ENCODE assay signal across 11 cellular contexts in the genomic region with DNA sequence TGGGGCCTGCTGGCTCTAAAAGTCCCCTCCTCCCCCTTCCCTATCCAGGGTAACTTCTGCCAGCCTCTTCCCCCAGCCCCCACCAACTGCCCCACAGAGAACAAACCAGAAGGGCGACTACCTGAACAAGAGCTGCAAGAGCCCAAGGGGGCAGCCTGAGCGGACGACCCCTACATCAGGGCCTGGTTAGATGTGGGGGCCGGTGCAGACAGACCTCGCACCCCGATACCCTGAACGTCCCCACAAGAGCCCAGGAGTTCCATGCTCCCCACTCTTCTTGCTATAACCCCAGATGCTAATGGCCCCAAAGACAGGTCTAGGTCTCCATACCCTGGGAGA. TPM values are rescaled to one million over a fixed set of nuclear protein-coding genes. Genes with fewer than 3 reads are reported as not detected.
DNase-seq lines count a peak whose midpoint lies in the region; ATAC-seq and TF ChIP-seq lines count a peak whose summit lies in the region.
"Had no signal": no experiment of that assay in that cellular context is flagged by ENCODE, and none has a peak within 500 bp of the region (broad histone marks: within the 10 kb centered on the region; RNA-seq: fewer than 3 reads in every experiment).

No MANE protein-coding gene starts in this region.

- H3K27ac ChIP-seq in esophagus muscularis mucosa (replicated peaks in 1 of 4) (peak overlapping the region; percentile 74 to 86 (median 80)), skeletal muscle tissue (ENCODE audit: low read depth, low read length) (peak overlapping the region; percentile 82)

- peaks cover 27% of the 10 kb centered on the region for H3K4me1 Mint-ChIP-seq in T-helper 2 cell treated with Interferon-gamma antibody and Interleukin-4, amounts not matched to agents 5 μg/mL and 100 μg/mL, for 36 hours (ENCODE audit: low read depth)
- H3K4me1 Mint-ChIP-seq in T-helper 17 cell: peaks cover 47% of the 10 kb centered on the region

- no peak for DNase-seq in T-helper 2 cell treated with Interferon-gamma antibody and Interleukin-4, amounts not matched to agents 5 μg/mL and 100 μg/mL, for 36 hours (ENCODE audit: low spot score)
- DNase-seq in T-helper 2 cell (no peak), T-helper 17 cell (no peak), esophagus muscularis mucosa (ENCODE audit: extremely low spot score) (no peak), hypothalamus (lab: John Stamatoyannopoulos, UW) (no peak), NAMALWA (ENCODE audit: low spot score) (no peak), RPMI8226 (no peak)
- DNase-seq: activated effector memory CD4-positive, alpha-beta T cell treated with Interleukin-2 at 50 U/mL for 16 hours; NCI-H226; occipital lobe had no signal

- H3K27me3 ChIP-seq in esophagus muscularis mucosa: no peaks in the 10 kb centered on the region
- H3K27me3 ChIP-seq in skeletal muscle tissue (ENCODE audit: control insufficient read depth in 3 of 3, insufficient read depth in 3 of 3, low read length in 3 of 3): no peaks in the 10 kb centered on the region

- WGBS in esophagus muscularis mucosa: 97% methylated on average over 6 of the region's 7 CpGs

- no peaks in the 10 kb centered on the region for H3K9me3 Mint-ChIP-seq in T-helper 2 cell treated with Interferon-gamma antibody and Interleukin-4, amounts not matched to agents 5 μg/mL and 100 μg/mL, for 36 hours

- intact Hi-C loops in esophagus muscularis mucosa (cut with DNase I): no loop called here

- H3K27ac Mint-ChIP-seq in T-helper 2 cell treated with Interferon-gamma antibody and Interleukin-4, amounts not matched to agents 5 μg/mL and 100 μg/mL, for 36 hours: peak overlapping the region; percentile 68
- H3K27ac Mint-ChIP-seq in T-helper 17 cell: peak overlapping the region; percentile 93

- peaks cover 71% of the 10 kb centered on the region for H3K36me3 Mint-ChIP-seq in T-helper 2 cell treated with Interferon-gamma antibody and Interleukin-4, amounts not matched to agents 5 μg/mL and 100 μg/mL, for 36 hours (ENCODE audit: low read depth)
- H3K36me3 Mint-ChIP-seq in T-helper 17 cell (ENCODE audit: low read depth): peaks cover 7% of the 10 kb centered on the region

- no peak for TF ChIP-seq CTCF in esophagus muscularis mucosa (IDR thresholded peaks at IDR 0.05)

- H3K27me3 Mint-ChIP-seq in T-helper 2 cell treated with Interferon-gamma antibody and Interleukin-4, amounts not matched to agents 5 μg/mL and 100 μg/mL, for 36 hours (ENCODE audit: low read depth): no peaks in the 10 kb centered on the region
- no peaks in the 10 kb centered on the region for H3K27me3 Mint-ChIP-seq in T-helper 17 cell

- peak overlapping the region in 2 of 3 donors; percentile 12 to 45 for H3K9ac ChIP-seq in skeletal muscle tissue (ENCODE audit: low read depth in 1 of 3, low read length in 3 of 3)

- H3K4me3 ChIP-seq in esophagus muscularis mucosa (no peak overlapping the region), skeletal muscle tissue (ENCODE audit: low read length in 3 of 3) (no peak overlapping the region)

- H3K9me3 ChIP-seq in T-helper 17 cell (ENCODE audit: control insufficient read depth, low read length, poor library complexity, severe bottlenecking) (no peaks in the 10 kb centered on the region), esophagus muscularis mucosa (no peaks in the 10 kb centered on the region), skeletal muscle tissue (ENCODE audit: control insufficient read depth in 3 of 3, low read length in 3 of 3) (no peaks in the 10 kb centered on the region)

- peaks cover 30 to 48% (median 46%) of the 10 kb centered on the region in 4 donors for H3K4me1 ChIP-seq in esophagus muscularis mucosa
- H3K4me1 ChIP-seq in skeletal muscle tissue (ENCODE audit: control insufficient read depth in 3 of 3, insufficient read depth in 3 of 3, low read length in 3 of 3): peaks cover 29 to 61% (median 55%) of the 10 kb centered on the region in 3 donors

- TF ChIP-seq EP300 in esophagus muscularis mucosa (IDR thresholded peaks at IDR 0.05): no peak

- ATAC-seq in T-helper 17 cell: peak; percentile 0

- no peak for TF ChIP-seq POLR2A in esophagus muscularis mucosa (IDR thresholded peaks at IDR 0.05; ENCODE audit: low read depth)

- no peak overlapping the region for H3K4me3 Mint-ChIP-seq in T-helper 2 cell treated with Interferon-gamma antibody and Interleukin-4, amounts not matched to agents 5 μg/mL and 100 μg/mL, for 36 hours
- H3K4me3 Mint-ChIP-seq in T-helper 17 cell: no peak overlapping the region

- peaks cover 59 to 83% (median 79%) of the 10 kb centered on the region in 4 donors for H3K36me3 ChIP-seq in esophagus muscularis mucosa
- peaks cover 63 to 65% (median 64%) of the 10 kb centered on the region in 3 donors for H3K36me3 ChIP-seq in skeletal muscle tissue (ENCODE audit: control insufficient read depth in 3 of 3, insufficient read depth in 3 of 3, low read length in 3 of 3)

RNA-seq across cellular contexts. Expression of a gene that starts 20.7 kb away (rescaled TPM):
- total RNA-seq in T-helper 17 cell (100 to 1,000 TPM; 426 to 485 TPM), esophagus muscularis mucosa (100 to 1,000 TPM; 417 to 598 (median 449) TPM), skeletal muscle tissue (40.2 TPM)

RNA-seq across cellular contexts. Expression of a gene that starts 29.4 kb away (rescaled TPM):
- total RNA-seq in T-helper 17 cell: 100 to 1,000 TPM; 220 to 235 TPM
- 10 to 100 TPM; 35.7 to 62.5 (median 50.6) TPM for total RNA-seq in esophagus muscularis mucosa
- 19.3 TPM for total RNA-seq in skeletal muscle tissue

RNA-seq across cellular contexts. Expression of a gene that starts 34.4 kb away (rescaled TPM):
- 100 to 1,000 TPM; 132 to 157 TPM for total RNA-seq in T-helper 17 cell
- 10 to 100 TPM; 49.4 to 76.9 (median 59.4) TPM for total RNA-seq in esophagus muscularis mucosa
- total RNA-seq in skeletal muscle tissue: 25.1 TPM

RNA-seq across cellular contexts. Expression of a gene that starts 53.3 kb away (rescaled TPM):
- total RNA-seq in T-helper 17 cell (10 to 100 TPM; 56.3 to 63.5 TPM), esophagus muscularis mucosa (10 to 100 TPM; 25.7 to 36.8 (median 32.2) TPM), skeletal muscle tissue (63.7 TPM)

RNA-seq across cellular contexts. Expression of a gene that starts 58.8 kb away (rescaled TPM):
- total RNA-seq in T-helper 17 cell: 1 to 10 TPM; 5.1 to 7.2 TPM
- 10 to 100 TPM in 3 of 4 donors, 1 to 10 TPM in 1; 9.3 to 15.2 (median 12.8) TPM for total RNA-seq in esophagus muscularis mucosa
- 12.0 TPM for total RNA-seq in skeletal muscle tissue

Comparison
In these comparisons a context has a peak if more than half of its experiments do, and no peak if none do; other contexts are left out.
1. RNA of a gene that starts 20.7 kb away (total RNA-seq): 426 to 485 TPM in T-helper 17 cell and 417 to 598 TPM in esophagus muscularis mucosa; 40.2 TPM in skeletal muscle tissue (single experiment); every median in the first group is over 10 times any median in the second.